ENCODE assay signal across 1 cellular context in genomic region chr12:11731455-11731854, GRCh38.
TF ChIP-seq lines count a peak whose summit lies in the region.

No MANE protein-coding gene starts in this region.

TF ChIP-seq in HepG2, 621 proteins besides CTCF, POLR2A, EP300 and RAD21 (continued from another document):
- no peak for TF ChIP-seq ZMYM2 (CRISPR knock-in tag; IDR thresholded peaks at IDR 0.05)
- no peak for TF ChIP-seq GFI1 (CRISPR knock-in tag; IDR thresholded peaks at IDR 0.05; ENCODE audit: borderline replicate concordance)
- TF ChIP-seq, protein P1, sequence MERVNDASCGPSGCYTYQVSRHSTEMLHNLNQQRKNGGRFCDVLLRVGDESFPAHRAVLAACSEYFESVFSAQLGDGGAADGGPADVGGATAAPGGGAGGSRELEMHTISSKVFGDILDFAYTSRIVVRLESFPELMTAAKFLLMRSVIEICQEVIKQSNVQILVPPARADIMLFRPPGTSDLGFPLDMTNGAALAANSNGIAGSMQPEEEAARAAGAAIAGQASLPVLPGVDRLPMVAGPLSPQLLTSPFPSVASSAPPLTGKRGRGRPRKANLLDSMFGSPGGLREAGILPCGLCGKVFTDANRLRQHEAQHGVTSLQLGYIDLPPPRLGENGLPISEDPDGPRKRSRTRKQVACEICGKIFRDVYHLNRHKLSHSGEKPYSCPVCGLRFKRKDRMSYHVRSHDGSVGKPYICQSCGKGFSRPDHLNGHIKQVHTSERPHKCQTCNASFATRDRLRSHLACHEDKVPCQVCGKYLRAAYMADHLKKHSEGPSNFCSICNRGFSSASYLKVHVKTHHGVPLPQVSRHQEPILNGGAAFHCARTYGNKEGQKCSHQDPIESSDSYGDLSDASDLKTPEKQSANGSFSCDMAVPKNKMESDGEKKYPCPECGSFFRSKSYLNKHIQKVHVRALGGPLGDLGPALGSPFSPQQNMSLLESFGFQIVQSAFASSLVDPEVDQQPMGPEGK (CRISPR knock-in tag; IDR thresholded peaks at IDR 0.05) = no peak
- no peak for TF ChIP-seq ZBTB7A (CRISPR knock-in tag; IDR thresholded peaks at IDR 0.05)
- no peak for TF ChIP-seq ZNF18 (CRISPR knock-in tag; IDR thresholded peaks at IDR 0.05; ENCODE audit: insufficient replicate concordance)
- no peak for TF ChIP-seq HMGA1 (CRISPR knock-in tag; conservative IDR thresholded peaks at IDR 0.05)
- no peak for TF ChIP-seq REPIN1 (CRISPR knock-in tag; IDR thresholded peaks at IDR 0.05; ENCODE audit: borderline replicate concordance, low read depth)
- TF ChIP-seq SPEN (CRISPR knock-in tag; IDR thresholded peaks at IDR 0.05; ENCODE audit: low read depth) = no peak
